ENCODE assay signal across 25 cellular contexts in the genomic region with DNA sequence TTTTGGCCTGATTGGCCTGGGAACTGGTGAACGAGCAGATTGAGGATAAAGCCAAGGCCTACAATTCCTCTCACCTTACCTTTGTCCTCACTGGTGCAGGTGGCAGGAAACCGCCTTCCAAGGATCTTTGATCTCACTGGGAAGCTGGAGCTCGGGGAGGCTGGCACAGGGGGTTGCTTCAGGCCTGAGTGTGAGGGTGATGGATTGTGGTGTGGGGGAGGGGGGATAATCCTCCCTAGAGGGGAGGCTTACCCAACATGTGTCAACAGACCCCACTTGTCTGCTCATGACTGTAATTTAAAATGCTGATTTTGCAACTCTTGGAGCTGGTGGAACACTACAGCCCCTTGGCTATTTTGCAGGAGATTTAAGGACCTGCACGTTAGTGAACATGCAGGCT. TPM values are rescaled to one million over a fixed set of nuclear protein-coding genes. Genes with fewer than 3 reads are reported as not detected.
DNase-seq lines count a peak whose midpoint lies in the region; ATAC-seq, FAIRE-seq and TF ChIP-seq lines count a peak whose summit lies in the region.
"Had no signal": no experiment of that assay in that cellular context is flagged by ENCODE, and none has a peak within 500 bp of the region (broad histone marks: within the 10 kb centered on the region; RNA-seq: fewer than 3 reads in every experiment).

No MANE protein-coding gene starts in this region.

- H3K14ac ChIP-seq in IMR-90 (replicated peaks; ENCODE audit: low read depth, low read length), result no peak overlapping the region

- H4K5ac ChIP-seq in IMR-90 (ENCODE audit: low read depth, low read length), result no peak overlapping the region

- H3K79me2 ChIP-seq in K562 (ENCODE audit: control insufficient read depth, insufficient read depth, low read length), result peaks cover 6% of the 10 kb centered on the region

- H3K4ac ChIP-seq in IMR-90 (ENCODE audit: low read depth, low read length), result no peak overlapping the region

- peaks cover 3% of the 10 kb centered on the region for H3K9me3 Mint-ChIP-seq in neural crest cell
- no peaks in the 10 kb centered on the region for H3K9me3 Mint-ChIP-seq in Caco-2 (ENCODE audit: unreplicated experiment)
- H3K9me3 Mint-ChIP-seq: CD8-positive, alpha-beta T cell; HFFc6 had no signal

- H3K27me3 Mint-ChIP-seq in neural crest cell (ENCODE audit: low read depth), result no peaks in the 10 kb centered on the region
- no peaks in the 10 kb centered on the region for H3K27me3 Mint-ChIP-seq in Caco-2 (ENCODE audit: insufficient read depth, unreplicated experiment)

- H3K56ac ChIP-seq in IMR-90 (ENCODE audit: extremely low read depth, insufficient read depth, low read length), result no peak overlapping the region

- peak overlapping the region; percentile 9 for H3K4me3 Mint-ChIP-seq in neural crest cell
- no peak overlapping the region for H3K4me3 Mint-ChIP-seq in Caco-2 (ENCODE audit: unreplicated experiment)
- H3K4me3 Mint-ChIP-seq: CD8-positive, alpha-beta T cell; HFFc6 had no signal

- no TSS peak for BruUV-seq in IMR-90 (replicated peaks; lab: Mats Ljungman, UMichigan)
- BruUV-seq in K562 (replicated peaks; lab: Mats Ljungman, UMichigan), result no TSS peak
- BruUV-seq in Caco-2 (replicated peaks; lab: Mats Ljungman, UMichigan), result no TSS peak

- H4K91ac ChIP-seq in IMR-90 (ENCODE audit: insufficient read depth, low read depth, low read length), result no peak overlapping the region

- no peak overlapping the region for H3K23ac ChIP-seq in IMR-90 (ENCODE audit: low read depth, low read length)

- peaks cover 1 to 4% of the 10 kb centered on the region in 2 experiments; a peak in 3 of 4 replicates for H3K79me1 ChIP-seq in IMR-90 (ENCODE audit: low read depth in 1 of 2, low read length in 2 of 2)

- H4K8ac ChIP-seq in IMR-90 (ENCODE audit: low read depth in 2 of 2, low read length in 2 of 2), result no peak overlapping the region

- H2AK9ac ChIP-seq in IMR-90 (replicated peaks; ENCODE audit: low read depth, low read length, poor library complexity), result no peak overlapping the region

- H3K4me1 Mint-ChIP-seq in neural crest cell (peaks cover 5% of the 10 kb centered on the region), Caco-2 (ENCODE audit: low read depth, unreplicated experiment) (peaks cover 5% of the 10 kb centered on the region)

- no peak overlapping the region for H2AK5ac ChIP-seq in IMR-90 (ENCODE audit: low read depth, low read length)

- H3K18ac ChIP-seq in IMR-90 (ENCODE audit: low read depth, low read length), result no peak overlapping the region

- TF ChIP-seq CTCF in A549 (IDR thresholded peaks at IDR 0.05) (no peak), IMR-90 (conservative IDR thresholded peaks at IDR 0.05; ENCODE audit: low read depth, low read length) (no peak), K562 (IDR thresholded peaks at IDR 0.05 in 2 of 3, conservative IDR thresholded peaks at IDR 0.05 in 1 of 3; ENCODE audit: insufficient read depth in 2 of 3, low read depth in 1 of 3, low read length in 3 of 3) (no peak), neural crest cell (conservative IDR thresholded peaks at IDR 0.05) (no peak), Caco-2 (IDR thresholded peaks at IDR 0.05; ENCODE audit: insufficient read depth in 1 of 2, low read depth in 1 of 2, low read length in 1 of 2, severe bottlenecking in 1 of 2, unreplicated experiment in 1 of 2) (no peak)

- CTCF ChIA-PET in A549 (lab: Yijun Ruan, JAX) (interaction anchor here (0.9 to 1.4 kb wide), 2 partner anchors 12 to 16 kb away, joined by 3 to 4 read pairs; no protein-coding TSS in a partner anchor), IMR-90 (lab: Yijun Ruan, JAX) (no interaction called here), K562 (lab: Yijun Ruan, JAX; ENCODE audit: low intra/inter-chr PET ratio) (no interaction called here), Caco-2 (lab: Charles Lee) (no interaction called here)

- intact Hi-C loops in IMR-90 (cut with micrococcal nuclease), result no loop called here
- intact Hi-C loops in K562 (cut with micrococcal nuclease), result no loop called here
- intact Hi-C loops in Caco-2 (cut with micrococcal nuclease; ENCODE audit: unreplicated experiment), result no loop called here

- no peak overlapping the region for H2BK5ac ChIP-seq in IMR-90 (ENCODE audit: low read depth, low read length, poor library complexity, severe bottlenecking)

- H3K4me3 ChIP-seq in A549 (no peak overlapping the region), IMR-90 (ENCODE audit: insufficient read depth, low read depth, low read length) (no peak overlapping the region), K562 (no peak overlapping the region), Caco-2 (ENCODE audit: low read depth, low read length) (no peak overlapping the region)
- H3K4me3 ChIP-seq: BLaER1 had no signal

- H3K36me3 ChIP-seq in IMR-90 (ENCODE audit: control insufficient read depth, insufficient read depth, low read length), result no peaks in the 10 kb centered on the region
- no peaks in the 10 kb centered on the region for H3K36me3 ChIP-seq in K562 (ENCODE audit: control insufficient read depth, insufficient read depth, low read length)
- no peaks in the 10 kb centered on the region; the same call in 1 of the 2 replicates for H3K36me3 ChIP-seq in Caco-2 (ENCODE audit: control insufficient read depth, insufficient read depth, low read length)
- H3K36me3 ChIP-seq: BLaER1 had no signal

- no peak for TF ChIP-seq RAD21 in A549 (conservative IDR thresholded peaks at IDR 0.05 in 1 of 2, IDR thresholded peaks at IDR 0.05 in 1 of 2)
- no peak for TF ChIP-seq RAD21 in IMR-90 (IDR thresholded peaks at IDR 0.05; ENCODE audit: low read length)
- TF ChIP-seq RAD21 in K562 (CRISPR knock-in tag; conservative IDR thresholded peaks at IDR 0.05 in 1 of 2, IDR thresholded peaks at IDR 0.05 in 1 of 2), result no peak

- H3K9me3 ChIP-seq in A549 (no peaks in the 10 kb centered on the region), IMR-90 (ENCODE audit: control insufficient read depth, insufficient read depth, low read length) (no peaks in the 10 kb centered on the region), K562 (replicated peaks; ENCODE audit: control insufficient read depth, insufficient read depth, low read depth, low read length) (no peaks in the 10 kb centered on the region), Caco-2 (no peaks in the 10 kb centered on the region)
- H3K9me3 ChIP-seq: BLaER1 had no signal

- H3K9me1 ChIP-seq in IMR-90 (ENCODE audit: insufficient read depth, low read length), result 0 out of 2 replicates have a peak, but pooled peaks cover 3% of the 10 kb centered on the region
- no peaks in the 10 kb centered on the region for H3K9me1 ChIP-seq in K562 (ENCODE audit: control insufficient read depth, insufficient read depth, low read length)

- ATAC-seq in A549, result no peak
- ATAC-seq in IMR-90 (ENCODE audit: low read depth), result no peak
- ATAC-seq in K562, result no peak
- no peak for ATAC-seq in HG03520 (IDR thresholded peaks at IDR 0.05; ENCODE audit: unreplicated experiment)
- ATAC-seq: CD8-positive, alpha-beta T cell; Right ventricle myocardium inferior had no signal

- H2BK15ac ChIP-seq in IMR-90 (ENCODE audit: low read depth, low read length), result no peak overlapping the region

- H4K20me1 ChIP-seq in IMR-90 (ENCODE audit: insufficient read depth, low read length) (no peaks in the 10 kb centered on the region), K562 (replicated peaks; ENCODE audit: control insufficient read depth, insufficient read depth, low read length) (no peaks in the 10 kb centered on the region)
- H4K20me1 ChIP-seq: BLaER1 had no signal

- H3K27me3 ChIP-seq in IMR-90 (ENCODE audit: control insufficient read depth, insufficient read depth, low read length) (no peaks in the 10 kb centered on the region), K562 (ENCODE audit: control insufficient read depth in 2 of 2, insufficient read depth in 2 of 2, low read length in 2 of 2) (no peaks in the 10 kb centered on the region), Caco-2 (replicated peaks; ENCODE audit: control insufficient read depth, insufficient read depth, low read length) (no peaks in the 10 kb centered on the region)
- H3K27me3 ChIP-seq: BLaER1 had no signal

- H3K27ac ChIP-seq in A549 (no peak overlapping the region), IMR-90 (ENCODE audit: insufficient read depth, low read length) (no peak overlapping the region), K562 (ENCODE audit: extremely low read depth, low read depth, low read length) (no peak overlapping the region)
- H3K27ac ChIP-seq: BLaER1, HL-60 had no signal

- TF ChIP-seq EP300 in A549 (IDR thresholded peaks at IDR 0.05), result no peak
- no peak for TF ChIP-seq EP300 in K562 (IDR thresholded peaks at IDR 0.05; ENCODE audit: low read length)

- in situ Hi-C loops in IMR-90 (cut with MboI; ENCODE audit: low sequenced_read_pairs), result no loop called here
- in situ Hi-C loops in K562 (cut with MboI), result loop anchor here (10.0 kb wide), 1 partner anchor 236 kb away; no protein-coding TSS in a partner anchor

- DNase-seq in A549 (ENCODE audit: low read depth in 1 of 2, low spot score in 1 of 2), result no peak
- DNase-seq in IMR-90, result no peak
- DNase-seq in K562 (ENCODE audit: extremely low read depth in 1 of 4, low spot score in 3 of 4), result no peak
- DNase-seq in neural crest cell (ENCODE audit: low read depth, low spot score), result no peak
- no peak for DNase-seq in AG20443 (ENCODE audit: low spot score)
- no peak for DNase-seq in AML-193 (lab: John Stamatoyannopoulos, UW)
- no peak for DNase-seq in Caco-2
- DNase-seq: 8988T; CD8-positive, alpha-beta T cell; HFFc6; NCI-H1105; NCI-H2081 treated with DMSO at 0.1 percent for 48 hours; NK-92 treated with Interleukin-12 subunit alpha and Interleukin-12 subunit beta, amount 100 ng/mL, for 24 hours had no signal

- H3K4me2 ChIP-seq in A549, result no peak overlapping the region
- no peak overlapping the region for H3K4me2 ChIP-seq in IMR-90 (ENCODE audit: low read depth, low read length)
- no peak overlapping the region for H3K4me2 ChIP-seq in K562 (ENCODE audit: insufficient read depth, low read length)
- H3K4me2 ChIP-seq: BLaER1 had no signal

- H3K27ac Mint-ChIP-seq in neural crest cell (ENCODE audit: unreplicated experiment) (no peak overlapping the region), Caco-2 (ENCODE audit: unreplicated experiment) (no peak overlapping the region)
- H3K27ac Mint-ChIP-seq: CD8-positive, alpha-beta T cell; HFFc6 had no signal

- no peak overlapping the region for H2BK120ac ChIP-seq in IMR-90 (ENCODE audit: low read depth, low read length)

- H3K36me3 Mint-ChIP-seq in neural crest cell (ENCODE audit: low read depth) (no peaks in the 10 kb centered on the region), Caco-2 (ENCODE audit: insufficient read depth, unreplicated experiment) (peaks cover 12% of the 10 kb centered on the region)
- H3K36me3 Mint-ChIP-seq: CD8-positive, alpha-beta T cell had no signal

- H2AFZ ChIP-seq in IMR-90 (replicated peaks; ENCODE audit: low read length, poor library complexity), result no peak overlapping the region
- no peak overlapping the region for H2AFZ ChIP-seq in K562 (ENCODE audit: low read depth, low read length)

- POLR2A ChIA-PET in A549 (lab: Yijun Ruan, JAX) (no interaction called here), IMR-90 (lab: Charles Lee; ENCODE audit: unreplicated experiment) (no interaction called here), K562 (lab: Yijun Ruan, JAX) (interaction anchor here (0.6 to 1.7 kb wide), 3 partner anchors 9 to 92 kb away, joined by 3 to 5 read pairs (median 4); no protein-coding TSS in a partner anchor), Caco-2 (lab: Charles Lee) (interaction anchor here (0.5 to 0.6 kb wide), 2 partner anchors 18 to 80 kb away, joined by 3 to 4 read pairs; no protein-coding TSS in a partner anchor)

- dilution Hi-C loops in IMR-90 (cut with HindIII; ENCODE audit: low sequenced_read_pairs, unreplicated experiment), result no loop called here

- TF ChIP-seq POLR2A in A549 (IDR thresholded peaks at IDR 0.05; ENCODE audit: low read length) (no peak), IMR-90 (IDR thresholded peaks at IDR 0.05; ENCODE audit: low read depth, low read length) (no peak), K562 (conservative IDR thresholded peaks at IDR 0.05) (no peak)

- 89% methylated on average over 4 of the region's 4 CpGs for WGBS in A549 (ENCODE audit: missing lambda C conversion rate)
- 26% methylated on average over 2 of the region's 4 CpGs; no CpG with 5 or more reads in 1 of the 2 experiments for WGBS in IMR-90 (ENCODE audit: extremely low coverage in 2 of 2, insufficient read length in 1 of 2), 2 experiments
- 48% methylated on average over 4 of the region's 4 CpGs for whole genome bisulfite sequencing in K562 (ENCODE audit: insufficient coverage, low coverage, missing lambda C conversion rate)

- no peak overlapping the region for H2BK20ac ChIP-seq in IMR-90 (ENCODE audit: low read depth, low read length)

- H3K4me1 ChIP-seq in A549, result peaks cover 5% of the 10 kb centered on the region; the same call in 1 of the 3 replicates
- H3K4me1 ChIP-seq in IMR-90 (ENCODE audit: control insufficient read depth, insufficient read depth, low read length), result 0 out of 2 replicates have a peak, but pooled peaks cover 2% of the 10 kb centered on the region
- H3K4me1 ChIP-seq in K562 (replicated peaks in 1 of 2; ENCODE audit: control insufficient read depth in 2 of 2, insufficient read depth in 2 of 2, low read length in 2 of 2), result peaks cover 0 to 5% of the 10 kb centered on the region in 2 experiments; a peak in 2 of 5 replicates
- no peaks in the 10 kb centered on the region for H3K4me1 ChIP-seq in Caco-2

- FAIRE-seq in A549 (lab: Jason Lieb, UNC) (no peak), K562 (lab: Jason Lieb, UNC) (no peak)
- FAIRE-seq: GM12892, GM18507, RCC 7860 had no signal

- H3K9ac ChIP-seq in IMR-90 (ENCODE audit: low read depth, low read length), result no peak overlapping the region
- no peak overlapping the region for H3K9ac ChIP-seq in K562 (ENCODE audit: insufficient read depth in 1 of 2, low read depth in 2 of 2, low read length in 2 of 2)
- H3K9ac ChIP-seq: BLaER1 had no signal

RNA-seq across cellular contexts. Expression of gene RMI2, which starts 4.5 kb away (rescaled TPM):
- 20.3 and 24.2 TPM in 2 replicates for polyA plus RNA-seq in A549 (2011; rRNA removed)
- 26.4 and 29.5 TPM in 2 replicates for polyA plus RNA-seq in A549 (2012; cell fraction: cytosol; rRNA removed)
- polyA plus RNA-seq in A549 (2012; cell fraction: nucleus; rRNA removed), result 11.5 and 15.5 TPM in 2 replicates
- polyA plus RNA-seq in A549 (2017; fragmentation: RNase III; extraction: RNeasy Plus Mini Kit Qiagen cat#74134 plus additional on column Dnase treatment), result 23.3 to 27.7 TPM (median 26.9 TPM) in 3 replicates
- 5.7 and 7.2 TPM in 2 replicates for polyA minus RNA-seq in A549 (2011; rRNA and poly(A)+ RNA removed)
- total RNA-seq in IMR-90 (2012; rRNA removed), result 3.2 and 5.8 TPM in 2 replicates
- 4.0 and 5.6 TPM in 2 replicates for polyA plus RNA-seq in IMR-90 (2012; rRNA removed)
- polyA plus RNA-seq in IMR-90 (2012; cell fraction: cytosol; rRNA removed), result 1.7 and 3.8 TPM in 2 replicates
- polyA plus RNA-seq in IMR-90 (2012; cell fraction: nucleus; rRNA removed; ENCODE audit: low replicate concordance), result 1.4 and 3.8 TPM in 2 replicates
- 15.0 and 19.5 TPM in 2 replicates for total RNA-seq in K562 (2011; cell fraction: chromatin; rRNA removed; ENCODE audit: low replicate concordance)
- 8.7 and 9.6 TPM in 2 replicates for total RNA-seq in K562 (2011; cell fraction: nucleolus; rRNA removed)
- total RNA-seq in K562 (2011; cell fraction: nucleoplasm; rRNA removed), result 13.8 and 19.5 TPM in 2 replicates
- total RNA-seq in K562 (2014; rRNA removed), result 23.2 and 35.2 TPM in 2 replicates
- 32.6 and 39.9 TPM in 2 replicates for total RNA-seq in K562 (2014; rRNA removed; fragmentation: Illumina TruSeq; extraction: Trizol)
- total RNA-seq in K562 (2015; rRNA removed; fragmentation: Illumina TruSeq; extraction: Trizol), result 16.1 and 16.4 TPM in 2 replicates
- total RNA-seq in K562 (2021), result 33.7 and 38.8 TPM in 2 replicates
- 27.4 and 35.0 TPM in 2 replicates for polyA plus RNA-seq in K562 (2011; rRNA removed)
- polyA plus RNA-seq in K562 (2011; cell fraction: cytosol; rRNA removed), result 12.1 and 25.8 TPM in 2 replicates
- 9.6 and 15.0 TPM in 2 replicates for polyA plus RNA-seq in K562 (2011; cell fraction: nucleus; rRNA removed)
- 37.1 and 50.2 TPM in 2 replicates for polyA plus RNA-seq in K562 (2012)
- 43.4 and 48.8 TPM in 2 replicates for polyA plus RNA-seq in K562 (2014; fragmentation: Illumina TruSeq; extraction: Trizol)
- 10 to 100 TPM in 1 of 2 experiments, 1 to 10 TPM in 1; 8.0 to 10.3 TPM for polyA plus RNA-seq in K562 (2014; fragmentation: Nextera tagmentation; extraction: Ambion mirVana)
- 32.5 and 36.9 TPM in 2 replicates for polyA plus RNA-seq in K562 (2014; rRNA removed)
- 18.2 and 19.3 TPM in 2 replicates for polyA minus RNA-seq in K562 (2011; rRNA and poly(A)+ RNA removed)
- 7.6 and 8.6 TPM in 2 replicates for polyA minus RNA-seq in K562 (2011; cell fraction: cytosol; rRNA and poly(A)+ RNA removed)
- polyA minus RNA-seq in K562 (2011; cell fraction: nucleus; rRNA and poly(A)+ RNA removed), result 3.9 and 8.6 TPM in 2 replicates
- 39.6 and 41.9 TPM in 2 replicates for total RNA-seq in neural crest cell
- 47.4 and 52.7 TPM in 2 replicates for total RNA-seq in Caco-2 (2022)

RNA-seq across cellular contexts. Expression of gene PRM1, which starts 59.6 kb away (rescaled TPM):
- polyA plus RNA-seq in A549 (2011; rRNA removed), result not detected in 2 replicates
- polyA plus RNA-seq in A549 (2012; cell fraction: cytosol; rRNA removed), result not detected in 2 replicates
- polyA plus RNA-seq in A549 (2012; cell fraction: nucleus; rRNA removed), result not detected in 2 replicates
- polyA plus RNA-seq in A549 (2017; fragmentation: RNase III; extraction: RNeasy Plus Mini Kit Qiagen cat#74134 plus additional on column Dnase treatment), result not detected in 3 replicates
- polyA minus RNA-seq in A549 (2011; rRNA and poly(A)+ RNA removed), result not detected in 2 replicates
- total RNA-seq in IMR-90 (2012; rRNA removed), result not detected in 2 replicates
- polyA plus RNA-seq in IMR-90 (2012; rRNA removed), result not detected in 2 replicates
- polyA plus RNA-seq in IMR-90 (2012; cell fraction: cytosol; rRNA removed), result not detected in 2 replicates
- not detected in 2 replicates for polyA plus RNA-seq in IMR-90 (2012; cell fraction: nucleus; rRNA removed; ENCODE audit: low replicate concordance)
- not detected in 2 replicates for total RNA-seq in K562 (2011; cell fraction: chromatin; rRNA removed; ENCODE audit: low replicate concordance)
- total RNA-seq in K562 (2011; cell fraction: nucleolus; rRNA removed), result not detected in 2 replicates
- not detected in 2 replicates for total RNA-seq in K562 (2011; cell fraction: nucleoplasm; rRNA removed)
- total RNA-seq in K562 (2014; rRNA removed), result not detected in 2 replicates
- not detected in 2 replicates for total RNA-seq in K562 (2014; rRNA removed; fragmentation: Illumina TruSeq; extraction: Trizol)
- not detected in 2 replicates for total RNA-seq in K562 (2015; rRNA removed; fragmentation: Illumina TruSeq; extraction: Trizol)
- total RNA-seq in K562 (2021), result not detected in 2 replicates
- not detected in 2 replicates for polyA plus RNA-seq in K562 (2011; rRNA removed)
- not detected in 2 replicates for polyA plus RNA-seq in K562 (2011; cell fraction: cytosol; rRNA removed)
- polyA plus RNA-seq in K562 (2011; cell fraction: nucleus; rRNA removed), result not detected in 2 replicates
- not detected in 2 replicates for polyA plus RNA-seq in K562 (2012)
- polyA plus RNA-seq in K562 (2014; fragmentation: Illumina TruSeq; extraction: Trizol), result not detected in 2 replicates
- not detected for polyA plus RNA-seq in K562 (2014; fragmentation: Nextera tagmentation; extraction: Ambion mirVana)
- not detected in 2 replicates for polyA plus RNA-seq in K562 (2014; rRNA removed)
- not detected in 2 replicates for polyA minus RNA-seq in K562 (2011; rRNA and poly(A)+ RNA removed)
- polyA minus RNA-seq in K562 (2011; cell fraction: cytosol; rRNA and poly(A)+ RNA removed), result not detected in 2 replicates
- polyA minus RNA-seq in K562 (2011; cell fraction: nucleus; rRNA and poly(A)+ RNA removed), result not detected in 2 replicates
- total RNA-seq in neural crest cell, result not detected in 2 replicates
- total RNA-seq in Caco-2 (2022), result not detected in 2 replicates
- total RNA-seq: CD8-positive, alpha-beta T cell; H4; HFFc6; HT1080; NCI-H460; OCI-LY7; Right ventricle myocardium inferior; SK-MEL-5 had no signal

Comparison
In these comparisons a context has a peak if more than half of its experiments do, and no peak if none do; other contexts are left out.
1. POLR2A ChIA-PET loops: an anchor here in K562 (0.6 to 1.7 kb wide) and Caco-2 (0.5 to 0.6 kb wide); none called in A549 and IMR-90.
2. Of the 35 proteins assayed by ChIP-seq in both K562 and A549: peak only in K562: none; only in A549: none; in both: MAFK; in neither: 34.